Comparison of ENCODE assay signal across 22 cellular contexts in the genomic region with DNA sequence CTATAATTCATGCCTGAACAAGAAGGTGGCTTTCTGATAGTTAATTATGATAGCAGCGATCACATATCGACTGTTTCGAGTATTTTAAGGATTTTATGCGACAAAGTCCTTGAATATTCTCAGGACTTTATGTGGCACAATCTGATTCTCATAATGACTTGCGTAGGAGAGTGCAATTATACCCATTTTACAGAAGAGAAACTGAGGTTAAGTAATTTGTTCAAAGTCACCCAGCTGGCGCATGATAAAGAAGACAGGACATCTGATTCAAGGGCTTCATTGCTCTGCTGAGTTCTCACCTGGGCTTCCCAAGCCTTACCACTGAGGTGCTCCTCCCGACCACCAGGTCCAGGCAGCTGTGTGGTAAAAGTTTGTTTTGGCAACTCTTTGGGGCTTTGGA. TPM values are rescaled to one million over a fixed set of nuclear protein-coding genes. Genes with fewer than 3 reads are reported as not detected.
DNase-seq lines count a peak whose midpoint lies in the region; ATAC-seq and TF ChIP-seq lines count a peak whose summit lies in the region.
"Had no signal": no experiment of that assay in that cellular context is flagged by ENCODE, and none has a peak within 500 bp of the region (broad histone marks: within the 10 kb centered on the region; RNA-seq: fewer than 3 reads in every experiment).

No MANE protein-coding gene starts in this region.

- no peaks in the 10 kb centered on the region for H4K20me1 ChIP-seq in GM23248 (ENCODE audit: insufficient read depth)

- peaks cover 19% of the 10 kb centered on the region for H3F3A ChIP-seq in GM23248 (ENCODE audit: insufficient read depth)

- no peaks in the 10 kb centered on the region for H3K4me1 Mint-ChIP-seq in progenitor cell of endocrine pancreas (ENCODE audit: low read depth)

- H3K4me3 Mint-ChIP-seq in progenitor cell of endocrine pancreas (ENCODE audit: low read depth) = no peak overlapping the region
- H3K4me3 Mint-ChIP-seq: CD4-positive, alpha-beta T cell had no signal

- H3K4me3 ChIP-seq in GM23248 = 0 out of 2 replicates have a peak overlapping the region, but pooled peaks have one; percentile 69
- H3K4me3 ChIP-seq in iPS-20b (ENCODE audit: low read length) = peak overlapping the region; percentile 50; the same call in 1 of the 2 replicates
- H3K4me3 ChIP-seq in effector memory CD4-positive, alpha-beta T cell (ENCODE audit: insufficient read depth, low read depth, low read length, poor library complexity, severe bottlenecking) = no peak overlapping the region

- peaks cover 43% of the 10 kb centered on the region for H3K9me3 Mint-ChIP-seq in progenitor cell of endocrine pancreas (ENCODE audit: low read depth)
- H3K9me3 Mint-ChIP-seq: CD4-positive, alpha-beta T cell had no signal

- H3K9me2 ChIP-seq in GM23248 (ENCODE audit: insufficient read depth) = no peaks in the 10 kb centered on the region

- no peak for ATAC-seq in sciatic nerve
- ATAC-seq: HCT116 had no signal

- H3K27me3 Mint-ChIP-seq in progenitor cell of endocrine pancreas = no peaks in the 10 kb centered on the region

- no peaks in the 10 kb centered on the region for H3K36me3 ChIP-seq in GM23248 (ENCODE audit: low read depth)
- no peaks in the 10 kb centered on the region for H3K36me3 ChIP-seq in iPS-20b (ENCODE audit: insufficient read depth, low read depth, low read length)
- H3K36me3 ChIP-seq in effector memory CD4-positive, alpha-beta T cell (ENCODE audit: control insufficient read depth, insufficient read depth, low read length) = no peaks in the 10 kb centered on the region

- H3K4me1 ChIP-seq in GM23248 (ENCODE audit: insufficient read depth) (peaks cover 21% of the 10 kb centered on the region), iPS-20b (ENCODE audit: insufficient read depth, low read length) (no peaks in the 10 kb centered on the region)
- H3K4me1 ChIP-seq in effector memory CD4-positive, alpha-beta T cell (ENCODE audit: control insufficient read depth, insufficient read depth, low read length, poor library complexity, severe bottlenecking) = peaks cover 4% of the 10 kb centered on the region

- H3K9me3 ChIP-seq in GM23248 (ENCODE audit: low read depth) (no peaks in the 10 kb centered on the region), iPS-20b (ENCODE audit: insufficient read depth, low read depth, low read length) (peaks cover 71% of the 10 kb centered on the region)
- H3K9me3 ChIP-seq in effector memory CD4-positive, alpha-beta T cell (ENCODE audit: control insufficient read depth, low read length) = no peaks in the 10 kb centered on the region

- no peaks in the 10 kb centered on the region for H3K79me2 ChIP-seq in GM23248 (ENCODE audit: insufficient read depth)

- peaks cover 1% of the 10 kb centered on the region for H3K36me3 Mint-ChIP-seq in progenitor cell of endocrine pancreas (ENCODE audit: insufficient read depth)

- H3K9ac ChIP-seq in GM23248 (no peak overlapping the region), iPS-20b (ENCODE audit: low read depth, low read length) (no peak overlapping the region)

- POLR2A ChIA-PET in RWPE1 (lab: Yijun Ruan, JAX; ENCODE audit: low non-redundant PET) = no interaction called here

- intact Hi-C loops in sciatic nerve (cut with DNase I) = no loop called here

- H3K4me2 ChIP-seq in GM23248 (ENCODE audit: unreplicated experiment) = peak overlapping the region; percentile 79

- H3K27ac ChIP-seq in GM23248 (no peak overlapping the region), RWPE1 (peak overlapping the region; percentile 90), epithelial cell of prostate (peak overlapping the region; percentile 86), iPS-20b (ENCODE audit: low read length) (no peak overlapping the region)
- no peak overlapping the region for H3K27ac ChIP-seq in effector memory CD4-positive, alpha-beta T cell (ENCODE audit: insufficient read depth, low read length, poor library complexity, severe bottlenecking)
- H3K27ac ChIP-seq: C4-2B had no signal

- H3K27me3 ChIP-seq in GM23248 (replicated peaks; ENCODE audit: insufficient read depth) (peaks cover 8% of the 10 kb centered on the region; the same call in 1 of the 2 replicates), iPS-20b (ENCODE audit: insufficient read depth, low read length) (peaks cover 41% of the 10 kb centered on the region)
- H3K27me3 ChIP-seq in effector memory CD4-positive, alpha-beta T cell (replicated peaks; ENCODE audit: control insufficient read depth, insufficient read depth, low read length, poor library complexity, severe bottlenecking) = peaks cover 19% of the 10 kb centered on the region

- DNase-seq in GM23248 = no peak
- no peak for DNase-seq in RWPE1 (ENCODE audit: low spot score)
- no peak for DNase-seq in epithelial cell of prostate (ENCODE audit: low read depth, low spot score)
- DNase-seq in NCI-H524 treated with DMSO at 0.1 percent for 48 hours (lab: John Stamatoyannopoulos, UW) = no peak
- no peak for DNase-seq in sciatic nerve (ENCODE audit: low spot score)
- no peak for DNase-seq in progenitor cell of endocrine pancreas (ENCODE audit: low spot score, unreplicated experiment)
- no peak for DNase-seq in effector memory CD4-positive, alpha-beta T cell
- DNase-seq: AML-193; CD4-positive, alpha-beta T cell; DMS153; DMS79; GDM1; GOT3; KBM-7 had no signal

- in situ Hi-C loops in GM23248 (cut with MboI) = no loop called here

- no peak for TF ChIP-seq CTCF in RWPE1 (conservative IDR thresholded peaks at IDR 0.05; ENCODE audit: low read depth)
- TF ChIP-seq CTCF in progenitor cell of endocrine pancreas (IDR thresholded peaks at IDR 0.05; ENCODE audit: unreplicated experiment) = no peak

- CTCF ChIA-PET in RWPE1 (lab: Yijun Ruan, JAX) = interaction anchor here (0.6 kb wide), 1 partner anchor 170 kb away, joined by 3 read pairs; a partner anchor contains a TSS

- no peak overlapping the region for H2AFZ ChIP-seq in GM23248

- no peak overlapping the region for H3K27ac Mint-ChIP-seq in progenitor cell of endocrine pancreas
- H3K27ac Mint-ChIP-seq: CD4-positive, alpha-beta T cell had no signal

- 53 to 59% methylated on average over 7 of the region's 7 CpGs for WGBS in GM23248 (ENCODE audit: low coverage in 1 of 2, low lambda C conversion rate in 2 of 2, missing lambda C conversion rate in 2 of 2), 2 experiments

RNA-seq across cellular contexts. Expression of a gene that starts 1.8 kb away (rescaled TPM):
- total RNA-seq in GM23248 (2014; rRNA removed; shearing (Covaris generic)) = not detected in 2 replicates
- polyA plus RNA-seq in GM23248 (2016; fragmentation: Nextera tagmentation; extraction: Ambion mirVana) = not detected in 2 replicates
- total RNA-seq in sciatic nerve (not detected), progenitor cell of endocrine pancreas (not detected in 2 replicates)
- total RNA-seq: CD4-positive, alpha-beta T cell; Daoy; H7; IMR-90 had no signal
- polyA plus RNA-seq: BJ, IMR-90 had no signal

RNA-seq across cellular contexts. Expression of a gene that starts 5.5 kb away (rescaled TPM):
- not detected in 2 replicates for total RNA-seq in GM23248 (2014; rRNA removed; shearing (Covaris generic))
- polyA plus RNA-seq in GM23248 (2016; fragmentation: Nextera tagmentation; extraction: Ambion mirVana) = not detected in 2 replicates
- total RNA-seq in sciatic nerve = not detected
- not detected in 2 replicates for total RNA-seq in progenitor cell of endocrine pancreas
- total RNA-seq: CD4-positive, alpha-beta T cell; Daoy; H7; HT-29; IMR-90 had no signal
- polyA plus RNA-seq: BJ, IMR-90 had no signal

RNA-seq across cellular contexts. Expression of a gene that starts 50.5 kb away (rescaled TPM):
- total RNA-seq in GM23248 (2014; rRNA removed; shearing (Covaris generic)) = not detected in 2 replicates
- not detected in 2 replicates for polyA plus RNA-seq in GM23248 (2016; fragmentation: Nextera tagmentation; extraction: Ambion mirVana)
- total RNA-seq in sciatic nerve = not detected
- not detected in 2 replicates for total RNA-seq in progenitor cell of endocrine pancreas
- total RNA-seq: CD4-positive, alpha-beta T cell; Daoy; H7; HT-29; IMR-90 had no signal
- polyA plus RNA-seq: BJ, IMR-90 had no signal

Comparison
In these comparisons a context has a peak if more than half of its experiments do, and no peak if none do; other contexts are left out.
1. H3K27ac ChIP-seq: peak in RWPE1 (single experiment) and epithelial cell of prostate (single experiment); none in GM23248 (single experiment), iPS-20b (single experiment) and effector memory CD4-positive, alpha-beta T cell (single experiment).